10 cellular contexts compared by ENCODE assay signal in genomic region chr4:147586637-147587036, GRCh38. TPM values are rescaled to one million over a fixed set of nuclear protein-coding genes. Genes with fewer than 3 reads are reported as not detected.
DNase-seq lines count a peak whose midpoint lies in the region; ATAC-seq and TF ChIP-seq lines count a peak whose summit lies in the region.
"Had no signal": no experiment of that assay in that cellular context is flagged by ENCODE, and none has a peak within 500 bp of the region (broad histone marks: within the 10 kb centered on the region; RNA-seq: fewer than 3 reads in every experiment).

No MANE protein-coding gene starts in this region.

- intact Hi-C loops in aorta (cut with DNase I) (loop anchor here (5.0 to 10.0 kb wide), 3 partner anchors 69 to 569 kb away; no protein-coding TSS in a partner anchor), tibial artery (cut with DNase I; ENCODE audit: low total_unique reads) (no loop called here)

- H3K9me3 ChIP-seq in aorta (ENCODE audit: control insufficient read depth, low read length) (peaks cover 1% of the 10 kb centered on the region), tibial artery (peaks cover 0 to 9% (median 3%) of the 10 kb centered on the region in 3 donors)

- no peaks in the 10 kb centered on the region for H3K27me3 Mint-ChIP-seq in brain

- H3K4me1 Mint-ChIP-seq in brain: peaks cover 35% of the 10 kb centered on the region

- H3K9me3 Mint-ChIP-seq in brain: peaks cover 3 to 13% (median 7%) of the 10 kb centered on the region in 5 experiments

- H3K36me3 ChIP-seq in aorta (ENCODE audit: control insufficient read depth in 1 of 2, insufficient read depth in 2 of 2, low read length in 1 of 2) (no peaks in the 10 kb centered on the region), tibial artery (no peaks in the 10 kb centered on the region)

- WGBS in aorta, 2 donors: 88 to 92% methylated on average over 4 of the region's 4 CpGs

- ATAC-seq in GM18499 (IDR thresholded peaks at IDR 0.05; ENCODE audit: insufficient read depth, unreplicated experiment): peak; percentile 87
- ATAC-seq in GM21381 (IDR thresholded peaks at IDR 0.05; ENCODE audit: unreplicated experiment): peak; percentile 82
- peak; percentile 52 for ATAC-seq in HG03045 (IDR thresholded peaks at IDR 0.05; ENCODE audit: unreplicated experiment)
- no peak for ATAC-seq in aorta (ENCODE audit: low FRiP score)

- H3K4me1 ChIP-seq in aorta (ENCODE audit: control insufficient read depth in 1 of 2, insufficient read depth in 2 of 2, low read length in 2 of 2) (no peaks in the 10 kb centered on the region), tibial artery (peaks cover 0 to 37% (median 7%) of the 10 kb centered on the region in 4 donors)

- H3K27me3 ChIP-seq in aorta (ENCODE audit: control insufficient read depth in 1 of 2, insufficient read depth in 2 of 2, low read length in 1 of 2) (no peaks in the 10 kb centered on the region), tibial artery (no peaks in the 10 kb centered on the region)

- H3K27ac Mint-ChIP-seq in brain: peak overlapping the region in 3 of 5 experiments; percentile 8 to 26 (median 16)

- no peak overlapping the region for H3K27ac ChIP-seq in aorta (ENCODE audit: low read depth in 1 of 2, low read length in 2 of 2)
- H3K27ac ChIP-seq in tibial artery: no peak overlapping the region
- H3K27ac ChIP-seq: GM23248 had no signal

- DNase-seq in aorta: no peak
- DNase-seq in tibial artery: no peak
- DNase-seq in activated CD4-positive, alpha-beta T cell treated with anti-CD3 and anti-CD28 coated beads for 4 hours: no peak
- no peak for DNase-seq in NCI-H345 (lab: John Stamatoyannopoulos, UW)
- DNase-seq: GM23248, NCI-H2029 treated with DMSO at 0.1 percent for 48 hours had no signal

- TF ChIP-seq CTCF in brain (conservative IDR thresholded peaks at IDR 0.05) (no peak), tibial artery (IDR thresholded peaks at IDR 0.05) (no peak)

- no peak overlapping the region for H3K4me3 Mint-ChIP-seq in brain

- H3K4me3 ChIP-seq in aorta (ENCODE audit: low read length in 2 of 2): no peak overlapping the region
- no peak overlapping the region for H3K4me3 ChIP-seq in tibial artery
- H3K4me3 ChIP-seq: GM23248 had no signal

- peaks cover 6% of the 10 kb centered on the region for H3K36me3 Mint-ChIP-seq in brain

RNA-seq across cellular contexts. Expression of gene TMEM184C, which starts 30.6 kb away (rescaled TPM):
- polyA plus RNA-seq in brain (ENCODE audit: insufficient read depth, low read depth, low replicate concordance) (8.7 TPM), aorta (10 to 100 TPM; 10.6 to 15.6 TPM)
- 10 to 100 TPM; 23.1 to 23.5 TPM for total RNA-seq in aorta
